ENCODE assay signal across 9 cellular contexts in the genomic region with DNA sequence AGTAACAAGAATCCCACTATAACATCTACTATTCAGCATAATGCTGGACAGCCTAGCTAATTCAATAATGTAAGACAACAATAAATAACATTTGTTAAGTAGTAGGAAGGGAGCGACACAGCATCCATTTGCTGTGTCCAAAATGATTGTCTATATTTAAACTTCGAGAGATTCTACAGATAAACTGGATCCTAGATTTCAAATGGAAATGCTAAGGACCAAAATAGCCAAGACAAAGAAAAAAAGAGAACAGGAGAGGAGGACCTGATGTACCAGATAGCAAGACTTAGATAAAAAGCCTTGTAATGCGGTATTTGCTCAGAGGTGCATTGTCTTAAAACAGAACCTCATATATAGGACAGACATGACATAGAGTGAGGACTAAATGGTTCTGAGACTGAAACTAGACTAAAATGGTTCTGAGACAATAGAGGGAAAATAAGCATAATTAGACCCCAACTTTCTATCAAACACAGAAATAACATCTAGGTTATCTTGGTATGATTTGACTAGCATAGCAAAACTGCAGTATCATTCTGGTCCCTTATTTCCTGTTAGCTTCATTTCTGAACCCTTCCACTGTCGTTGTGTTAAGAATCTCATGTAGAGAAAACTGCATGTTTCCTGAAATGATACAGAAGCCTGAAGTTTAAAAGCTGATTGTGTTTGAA. TPM values are rescaled to one million over a fixed set of nuclear protein-coding genes. Genes with fewer than 3 reads are reported as not detected.
DNase-seq lines count a peak whose midpoint lies in the region; ATAC-seq and TF ChIP-seq lines count a peak whose summit lies in the region.
"Had no signal": no experiment of that assay in that cellular context is flagged by ENCODE, and none has a peak within 500 bp of the region (broad histone marks: within the 10 kb centered on the region; RNA-seq: fewer than 3 reads in every experiment).

No MANE protein-coding gene starts in this region.

- no peak for TF ChIP-seq EP300 in stomach (IDR thresholded peaks at IDR 0.05)

- TF ChIP-seq POLR2A in stomach (IDR thresholded peaks at IDR 0.05) = no peak

- peaks cover 12% of the 10 kb centered on the region for H3K4me1 Mint-ChIP-seq in activated CD8-positive, alpha-beta T cell treated with anti-CD3 and anti-CD28 coated beads, Interleukin-2, amount 10 ng/mL, durations not matched to agents 7 days and 5 days (ENCODE audit: low read depth)

- DNase-seq in GM12864 (ENCODE audit: low read depth) = peak; percentile 44
- no peak for DNase-seq in activated CD8-positive, alpha-beta T cell treated with anti-CD3 and anti-CD28 coated beads, Interleukin-2, amount 10 ng/mL, durations not matched to agents 7 days and 5 days
- DNase-seq in stomach = no peak
- no peak for DNase-seq in left cardiac atrium
- no peak for DNase-seq in stimulated activated CD4-positive, alpha-beta T cell treated with anti-CD3 and anti-CD28 coated beads, Interleukin-2, amount 100 ng/mL, for 24 hours
- no peak for DNase-seq in NCI-H2107 (lab: John Stamatoyannopoulos, UW)
- DNase-seq: PC-3 had no signal

- peak overlapping the region; percentile 42 for H3K4me3 Mint-ChIP-seq in activated CD8-positive, alpha-beta T cell treated with anti-CD3 and anti-CD28 coated beads, Interleukin-2, amount 10 ng/mL, durations not matched to agents 7 days and 5 days

- TF ChIP-seq CTCF in GM12864 (IDR thresholded peaks at IDR 0.05; ENCODE audit: low read depth, low read length, missing control alignments) (no peak), stomach (IDR thresholded peaks at IDR 0.05) (no peak)

- H3K4me1 ChIP-seq in stomach = no peaks in the 10 kb centered on the region

- WGBS in stomach, 5 donors = 61 to 77% (median 71%) methylated on average over 4 of the region's 4 CpGs

- intact Hi-C loops in stomach (cut with DNase I; ENCODE audit: low total_unique reads) = no loop called here
- intact Hi-C loops in left cardiac atrium (cut with DNase I) = loop anchor here in 1 of 2 donors (10.0 kb wide), 1 partner anchor 386 kb away; no protein-coding TSS in a partner anchor

- H3K36me3 ChIP-seq in stomach = no peaks in the 10 kb centered on the region

- CTCF ChIA-PET in activated CD8-positive, alpha-beta T cell treated with anti-CD3 and anti-CD28 coated beads, Interleukin-2, amount 10 ng/mL, durations not matched to agents 7 days and 5 days (lab: Charles Lee) = interaction anchor here (1.0 kb wide), 2 partner anchors 10 to 13 kb away, joined by 3 read pairs; no protein-coding TSS in a partner anchor

- H3K9me3 Mint-ChIP-seq in activated CD8-positive, alpha-beta T cell treated with anti-CD3 and anti-CD28 coated beads, Interleukin-2, amount 10 ng/mL, durations not matched to agents 7 days and 5 days (ENCODE audit: insufficient read depth) = no peaks in the 10 kb centered on the region

- no peak overlapping the region for H3K4me3 ChIP-seq in GM12864 (ENCODE audit: low read depth, low read length)
- H3K4me3 ChIP-seq in stomach = no peak overlapping the region

- POLR2A ChIA-PET in activated CD8-positive, alpha-beta T cell treated with anti-CD3 and anti-CD28 coated beads, Interleukin-2, amount 10 ng/mL, durations not matched to agents 7 days and 5 days (lab: Charles Lee) = interaction anchor here (0.7 kb wide), 1 partner anchor 21 kb away, joined by 3 read pairs; no protein-coding TSS in a partner anchor

- ATAC-seq in GM19395 (IDR thresholded peaks at IDR 0.05; ENCODE audit: unreplicated experiment) = peak; percentile 76
- peak; percentile 82 for ATAC-seq in HG03095 (IDR thresholded peaks at IDR 0.05; ENCODE audit: unreplicated experiment)
- ATAC-seq in activated CD8-positive, alpha-beta T cell treated with anti-CD3 and anti-CD28 coated beads, Interleukin-2, amount 10 ng/mL, durations not matched to agents 7 days and 5 days = no peak
- no peak for ATAC-seq in left cardiac atrium
- ATAC-seq: PC-3 had no signal

- H3K27ac ChIP-seq in stomach = no peak overlapping the region

- H3K36me3 Mint-ChIP-seq in activated CD8-positive, alpha-beta T cell treated with anti-CD3 and anti-CD28 coated beads, Interleukin-2, amount 10 ng/mL, durations not matched to agents 7 days and 5 days (ENCODE audit: low read depth) = no peaks in the 10 kb centered on the region

- peak overlapping the region; percentile 77 for H3K27ac Mint-ChIP-seq in activated CD8-positive, alpha-beta T cell treated with anti-CD3 and anti-CD28 coated beads, Interleukin-2, amount 10 ng/mL, durations not matched to agents 7 days and 5 days

- no peaks in the 10 kb centered on the region for H3K27me3 Mint-ChIP-seq in activated CD8-positive, alpha-beta T cell treated with anti-CD3 and anti-CD28 coated beads, Interleukin-2, amount 10 ng/mL, durations not matched to agents 7 days and 5 days (ENCODE audit: low read depth)

- H3K9me3 ChIP-seq in stomach = no peaks in the 10 kb centered on the region

- no peaks in the 10 kb centered on the region for H3K27me3 ChIP-seq in stomach

RNA-seq across cellular contexts. Expression of a gene that starts 3.8 kb away (rescaled TPM):
- not detected for total RNA-seq in activated CD8-positive, alpha-beta T cell treated with anti-CD3 and anti-CD28 coated beads, Interleukin-2, amount 10 ng/mL, durations not matched to agents 7 days and 5 days
- 10 to 100 TPM in 1 of 5 donors, 1 to 10 TPM in 2, not detected in 2; 2.6 to 26.4 (median 2.8) TPM for total RNA-seq in stomach
- 1 to 10 TPM in 2 of 3 donors, under 1 TPM in 1; 0.30 to 8.6 (median 4.9) TPM for polyA plus RNA-seq in stomach
- total RNA-seq in left cardiac atrium = 1 to 10 TPM; 2.0 to 6.4 TPM
- total RNA-seq: PC-3 had no signal

Comparison
In these comparisons a context has a peak if more than half of its experiments do, and no peak if none do; other contexts are left out.
1. ATAC-seq: peak in GM19395 (single experiment) and HG03095 (single experiment); none in activated CD8-positive, alpha-beta T cell treated with anti-CD3 and anti-CD28 coated beads, Interleukin-2, amount 10 ng/mL, durations not matched to agents 7 days and 5 days (single experiment) and left cardiac atrium (0 of 2).